19 cellular contexts compared by ENCODE assay signal in the genomic region with DNA sequence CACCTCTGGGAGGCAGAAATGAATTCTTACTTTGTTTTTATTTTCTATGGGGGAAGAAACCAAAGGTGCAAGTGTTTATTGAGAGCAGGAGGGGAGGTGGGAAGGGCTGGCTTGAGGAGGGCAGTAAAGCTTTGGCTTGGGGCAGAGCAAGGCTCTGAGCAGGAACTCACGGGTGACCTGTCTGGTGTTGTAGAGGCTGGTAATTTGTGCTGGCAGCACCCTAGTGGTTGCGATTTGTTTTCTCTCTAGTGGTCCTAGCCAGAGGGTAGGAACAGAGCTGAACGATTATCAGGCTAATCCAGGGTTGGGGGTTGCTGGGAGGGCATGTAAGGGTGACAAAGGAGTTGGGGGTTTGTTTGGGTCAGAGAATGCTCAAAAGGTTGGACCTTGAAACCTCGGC. TPM values are rescaled to one million over a fixed set of nuclear protein-coding genes. Genes with fewer than 3 reads are reported as not detected.
DNase-seq lines count a peak whose midpoint lies in the region; ATAC-seq and TF ChIP-seq lines count a peak whose summit lies in the region.
"Had no signal": no experiment of that assay in that cellular context is flagged by ENCODE, and none has a peak within 500 bp of the region (broad histone marks: within the 10 kb centered on the region; RNA-seq: fewer than 3 reads in every experiment).

No MANE protein-coding gene starts in this region.

- H3K36me3 Mint-ChIP-seq in GM23338 (ENCODE audit: low read depth), result peaks cover 3% of the 10 kb centered on the region; the same call in 2 of the 3 replicates
- H3K36me3 Mint-ChIP-seq in naive thymus-derived CD8-positive, alpha-beta T cell, result peaks cover 0 to 9% (median 8%) of the 10 kb centered on the region in 3 donors
- H3K36me3 Mint-ChIP-seq: CD4-positive, CD25-positive, alpha-beta regulatory T cell had no signal

- H3F3A ChIP-seq in GM23338 (replicated peaks; ENCODE audit: low read depth), result no peaks in the 10 kb centered on the region

- intact Hi-C loops in dorsolateral prefrontal cortex (cut with DNase I), result no loop called here
- intact Hi-C loops in sciatic nerve (cut with DNase I), result no loop called here

- H2AFZ ChIP-seq in GM23338, result no peak overlapping the region

- no peak overlapping the region for H3K4me3 ChIP-seq in GM23338
- H3K4me3 ChIP-seq in dorsolateral prefrontal cortex, result peak overlapping the region in 1 of 59 donors; percentile 26
- H3K4me3 ChIP-seq: A549 had no signal

- no peaks in the 10 kb centered on the region for H3K27me3 Mint-ChIP-seq in GM23338 (ENCODE audit: insufficient read depth, low read depth, poor library complexity)
- no peaks in the 10 kb centered on the region for H3K27me3 Mint-ChIP-seq in naive thymus-derived CD8-positive, alpha-beta T cell

- no peaks in the 10 kb centered on the region for H3K9me2 ChIP-seq in GM23338 (ENCODE audit: insufficient read depth)

- TF ChIP-seq CTCF in GM23338 (conservative IDR thresholded peaks at IDR 0.05; ENCODE audit: low read depth in 2 of 2) (no peak), dorsolateral prefrontal cortex (IDR thresholded peaks at IDR 0.05 in 54 of 56, conservative IDR thresholded peaks at IDR 0.05 in 2 of 56; ENCODE audit: low read depth in 1 of 56, partially characterized antibody in 56 of 56) (peak in 3 of 56 donors; percentile 5 to 12 (median 8))

- H3K4me2 ChIP-seq in GM23338, result no peak overlapping the region
- H3K4me2 ChIP-seq: A549 had no signal

- H3K79me2 ChIP-seq in GM23338 (replicated peaks; ENCODE audit: insufficient read depth), result no peaks in the 10 kb centered on the region

- H3K36me3 ChIP-seq in GM23338 (ENCODE audit: insufficient read depth), result no peaks in the 10 kb centered on the region

- H3K4me3 Mint-ChIP-seq in GM23338, result no peak overlapping the region
- no peak overlapping the region for H3K4me3 Mint-ChIP-seq in naive thymus-derived CD8-positive, alpha-beta T cell
- H3K4me3 Mint-ChIP-seq: CD4-positive, CD25-positive, alpha-beta regulatory T cell; HFFc6 had no signal

- H3K27ac Mint-ChIP-seq in GM23338, result no peak overlapping the region
- H3K27ac Mint-ChIP-seq in naive thymus-derived CD8-positive, alpha-beta T cell, result no peak overlapping the region
- H3K27ac Mint-ChIP-seq: CD4-positive, CD25-positive, alpha-beta regulatory T cell; HFFc6 had no signal

- no peak overlapping the region for H3K27ac ChIP-seq in GM23338 (ENCODE audit: low read depth)
- peak overlapping the region; percentile 29 to 100 (median 98) for H3K27ac ChIP-seq in dorsolateral prefrontal cortex
- H3K27ac ChIP-seq: A549 had no signal

- H3K9me3 Mint-ChIP-seq in GM23338, result no peaks in the 10 kb centered on the region
- H3K9me3 Mint-ChIP-seq in naive thymus-derived CD8-positive, alpha-beta T cell, result no peaks in the 10 kb centered on the region
- H3K9me3 Mint-ChIP-seq: CD4-positive, CD25-positive, alpha-beta regulatory T cell; HFFc6 had no signal

- 0 out of 3 replicates have a peak, but pooled peaks have one; percentile 21 for ATAC-seq in GM23338
- no peak for ATAC-seq in sciatic nerve
- ATAC-seq in GM18498 (IDR thresholded peaks at IDR 0.05; ENCODE audit: unreplicated experiment), result no peak
- no peak for ATAC-seq in naive thymus-derived CD8-positive, alpha-beta T cell

- H3K27me3 ChIP-seq in GM23338 (ENCODE audit: insufficient read depth) (no peaks in the 10 kb centered on the region), dorsolateral prefrontal cortex (no peaks in the 10 kb centered on the region)

- peaks cover 12% of the 10 kb centered on the region; the same call in 2 of the 3 replicates for H3K4me1 Mint-ChIP-seq in GM23338
- H3K4me1 Mint-ChIP-seq in naive thymus-derived CD8-positive, alpha-beta T cell, result peaks cover 0 to 15% (median 6%) of the 10 kb centered on the region in 4 donors
- H3K4me1 Mint-ChIP-seq: CD4-positive, CD25-positive, alpha-beta regulatory T cell had no signal

- DNase-seq in GM23338 (ENCODE audit: low spot score) (no peak), RPMI8226 (peak; percentile 38), dorsolateral prefrontal cortex (peak in 3 of 10 donors; percentile 17 to 31 (median 24)), sciatic nerve (ENCODE audit: low spot score) (peak; percentile 17), activated T-cell treated with anti-CD3 and anti-CD28 coated beads for 4 hours (no peak), NCI-H226 (no peak)
- DNase-seq in naive thymus-derived CD8-positive, alpha-beta T cell, result no peak
- DNase-seq: CD4-positive, CD25-positive, alpha-beta regulatory T cell; EL; GF-D8; HFFc6; KBM-7; NCI-H1092; NCI-H1436; NCI-H1930; NCI-H510A; NK-92 treated with Interleukin-12 subunit alpha and Interleukin-12 subunit beta, amount 100 ng/mL, for 24 hours had no signal

- no peaks in the 10 kb centered on the region; the same call in 1 of the 2 replicates for H4K20me1 ChIP-seq in GM23338 (replicated peaks; ENCODE audit: insufficient read depth)

- POLR2A ChIA-PET in naive thymus-derived CD8-positive, alpha-beta T cell (lab: Charles Lee), result interaction anchor here (0.6 kb wide), 1 partner anchor 135 kb away, joined by 3 read pairs; no protein-coding TSS in a partner anchor

- no peaks in the 10 kb centered on the region; the same call in 1 of the 2 replicates for H3K4me1 ChIP-seq in GM23338 (ENCODE audit: insufficient read depth)

TF ChIP-seq in GM23338, 12 proteins besides CTCF, POLR2A, EP300 and RAD21 (continues in another document):
- no peak for TF ChIP-seq CREB1 (CRISPR knock-in tag; IDR thresholded peaks at IDR 0.05; ENCODE audit: low read depth)
- no peak for TF ChIP-seq ETS1 (IDR thresholded peaks at IDR 0.05)

RNA-seq across cellular contexts. Expression of gene TMCC2, which starts 16.6 kb away (rescaled TPM):
- total RNA-seq in GM23338 (2014; rRNA removed; shearing (Covaris generic)), result 9.9 and 11.8 TPM in 2 replicates
- polyA plus RNA-seq in GM23338 (2016; fragmentation: Nextera tagmentation; extraction: Ambion mirVana), result 2.6 and 3.1 TPM in 2 replicates
- total RNA-seq in dorsolateral prefrontal cortex (100 to 1,000 TPM in 42 of 120 experiments, 10 to 100 TPM in 78; 52.9 to 143 (median 93.9) TPM), sciatic nerve (14.8 TPM)
- total RNA-seq in naive thymus-derived CD8-positive, alpha-beta T cell, result 1 to 10 TPM; 3.9 to 4.7 TPM
- 1 to 10 TPM in 1 of 3 donors, under 1 TPM in 2; 0.37 to 2.0 (median 0.40) TPM for polyA plus RNA-seq in naive thymus-derived CD8-positive, alpha-beta T cell

RNA-seq across cellular contexts. Expression of gene DSTYK, which starts 32.9 kb away (rescaled TPM):
- total RNA-seq in GM23338 (2014; rRNA removed; shearing (Covaris generic)), result 8.2 and 10.7 TPM in 2 replicates
- 5.5 and 6.1 TPM in 2 replicates for polyA plus RNA-seq in GM23338 (2016; fragmentation: Nextera tagmentation; extraction: Ambion mirVana)
- total RNA-seq in dorsolateral prefrontal cortex, result 10 to 100 TPM; 28.0 to 49.3 (median 39.9) TPM
- 16.9 TPM for total RNA-seq in sciatic nerve
- total RNA-seq in naive thymus-derived CD8-positive, alpha-beta T cell, result 10 to 100 TPM; 15.9 to 17.5 TPM
- polyA plus RNA-seq in naive thymus-derived CD8-positive, alpha-beta T cell, result 1 to 10 TPM; 5.2 to 8.6 (median 7.0) TPM

Comparison
In these comparisons a context has a peak if more than half of its experiments do, and no peak if none do; other contexts are left out.
1. DNase-seq: peak in RPMI8226 (single experiment) and sciatic nerve (single experiment); none in GM23338 (single experiment), activated T-cell treated with anti-CD3 and anti-CD28 coated beads for 4 hours (single experiment), NCI-H226 (single experiment) and naive thymus-derived CD8-positive, alpha-beta T cell (0 of 10).